Comparison of ENCODE assay signal across 9 cellular contexts in the genomic region with DNA sequence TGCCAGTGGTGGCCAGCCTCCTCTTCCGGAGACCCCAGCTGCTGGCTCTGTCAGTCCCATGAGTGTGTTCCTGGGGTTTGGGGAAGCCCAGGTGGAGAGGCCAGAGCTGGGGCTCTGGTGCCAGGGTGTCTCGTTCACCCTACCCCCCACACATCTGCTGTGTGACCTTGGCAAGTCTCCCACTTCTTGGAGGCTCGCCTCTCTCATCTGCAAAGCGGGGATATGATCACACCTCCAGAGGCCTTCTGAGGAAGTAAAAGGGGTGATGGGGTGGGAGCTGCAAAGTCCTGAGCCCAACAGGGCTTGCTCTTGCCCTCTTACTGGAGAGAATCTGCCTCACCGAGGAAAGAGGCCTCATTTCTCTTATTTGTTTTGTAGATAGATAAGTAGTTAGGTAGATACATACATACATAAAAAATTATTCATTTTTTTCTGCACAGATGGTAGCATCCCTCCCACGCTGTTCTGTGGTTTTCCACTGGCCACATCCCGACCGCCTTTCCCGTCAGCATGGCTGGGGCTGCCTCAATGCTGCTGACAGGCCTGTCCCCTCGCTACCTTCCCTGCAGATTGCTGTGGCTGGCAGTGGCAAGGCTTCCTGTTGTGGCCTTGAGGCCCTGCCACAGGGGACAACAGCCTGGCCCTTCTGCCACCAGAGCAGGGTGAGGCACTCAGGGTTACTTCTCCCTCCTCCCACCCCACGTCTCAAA. TPM values are rescaled to one million over a fixed set of nuclear protein-coding genes. Genes with fewer than 3 reads are reported as not detected.
DNase-seq lines count a peak whose midpoint lies in the region; ATAC-seq, FAIRE-seq and TF ChIP-seq lines count a peak whose summit lies in the region.
"Had no signal": no experiment of that assay in that cellular context is flagged by ENCODE, and none has a peak within 500 bp of the region (broad histone marks: within the 10 kb centered on the region; RNA-seq: fewer than 3 reads in every experiment).

No MANE protein-coding gene starts in this region.

- peak overlapping the region; percentile 46 for H3K4me3 Mint-ChIP-seq in T-helper 1 cell treated with Interleukin-12 subunit alpha and Interleukin-12 subunit beta and Interleukin-4 antibody, amounts not matched to agents 30 μg/mL and 1 μg/mL, for 36 hours
- H3K4me3 Mint-ChIP-seq in activated naive CD8-positive, alpha-beta T cell treated with anti-CD3 and anti-CD28 coated beads, Interleukin-2, amount 10 ng/mL, durations not matched to agents 7 days and 5 days = peak overlapping the region; percentile 59

- POLR2A ChIA-PET in activated naive CD8-positive, alpha-beta T cell treated with anti-CD3 and anti-CD28 coated beads, Interleukin-2, amount 10 ng/mL, durations not matched to agents 7 days and 5 days (lab: Charles Lee) = no interaction called here

- DNase-seq in GM12892 (ENCODE audit: insufficient read length) (no peak), NAMALWA (ENCODE audit: low spot score) (no peak), ureter (ENCODE audit: low spot score) (no peak)
- DNase-seq in activated naive CD8-positive, alpha-beta T cell treated with anti-CD3 and anti-CD28 coated beads, Interleukin-2, amount 10 ng/mL, durations not matched to agents 7 days and 5 days = peak; percentile 83
- DNase-seq in stimulated activated CD4-positive, alpha-beta T cell treated with anti-CD3 and anti-CD28 coated beads, Interleukin-1b, Interleukin-23, amount 100 ng/mL, for 48 hours = peak; percentile 68

- no peaks in the 10 kb centered on the region for H3K9me3 Mint-ChIP-seq in T-helper 1 cell treated with Interleukin-12 subunit alpha and Interleukin-12 subunit beta and Interleukin-4 antibody, amounts not matched to agents 30 μg/mL and 1 μg/mL, for 36 hours
- no peaks in the 10 kb centered on the region for H3K9me3 Mint-ChIP-seq in activated naive CD8-positive, alpha-beta T cell treated with anti-CD3 and anti-CD28 coated beads, Interleukin-2, amount 10 ng/mL, durations not matched to agents 7 days and 5 days

- no peak for TF ChIP-seq POLR2A in GM12892 (IDR thresholded peaks at IDR 0.05; ENCODE audit: low read depth, low read length)

- H3K36me3 Mint-ChIP-seq in T-helper 1 cell treated with Interleukin-12 subunit alpha and Interleukin-12 subunit beta and Interleukin-4 antibody, amounts not matched to agents 30 μg/mL and 1 μg/mL, for 36 hours (ENCODE audit: low read depth) = no peaks in the 10 kb centered on the region
- H3K36me3 Mint-ChIP-seq in activated naive CD8-positive, alpha-beta T cell treated with anti-CD3 and anti-CD28 coated beads, Interleukin-2, amount 10 ng/mL, durations not matched to agents 7 days and 5 days = no peaks in the 10 kb centered on the region

- FAIRE-seq in GM12892 (lab: Jason Lieb, UNC) = peak; percentile 69
- FAIRE-seq: endothelial cell of umbilical vein had no signal

- ATAC-seq in activated naive CD8-positive, alpha-beta T cell treated with anti-CD3 and anti-CD28 coated beads, Interleukin-2, amount 10 ng/mL, durations not matched to agents 7 days and 5 days (ENCODE audit: low read depth) = peak; percentile 64
- no peak for ATAC-seq in HG03354 (IDR thresholded peaks at IDR 0.05; ENCODE audit: poor library complexity, severe bottlenecking, unreplicated experiment)
- ATAC-seq in HG03095 (IDR thresholded peaks at IDR 0.05; ENCODE audit: unreplicated experiment) = no peak

- H3K4me1 Mint-ChIP-seq in T-helper 1 cell treated with Interleukin-12 subunit alpha and Interleukin-12 subunit beta and Interleukin-4 antibody, amounts not matched to agents 30 μg/mL and 1 μg/mL, for 36 hours (ENCODE audit: low read depth) = peaks cover 34% of the 10 kb centered on the region
- peaks cover 37% of the 10 kb centered on the region for H3K4me1 Mint-ChIP-seq in activated naive CD8-positive, alpha-beta T cell treated with anti-CD3 and anti-CD28 coated beads, Interleukin-2, amount 10 ng/mL, durations not matched to agents 7 days and 5 days

- peak overlapping the region; percentile 72 for H3K27ac Mint-ChIP-seq in T-helper 1 cell treated with Interleukin-12 subunit alpha and Interleukin-12 subunit beta and Interleukin-4 antibody, amounts not matched to agents 30 μg/mL and 1 μg/mL, for 36 hours
- H3K27ac Mint-ChIP-seq in activated naive CD8-positive, alpha-beta T cell treated with anti-CD3 and anti-CD28 coated beads, Interleukin-2, amount 10 ng/mL, durations not matched to agents 7 days and 5 days = peak overlapping the region; percentile 65

- H3K27me3 Mint-ChIP-seq in T-helper 1 cell treated with Interleukin-12 subunit alpha and Interleukin-12 subunit beta and Interleukin-4 antibody, amounts not matched to agents 30 μg/mL and 1 μg/mL, for 36 hours (ENCODE audit: low read depth) = peaks cover 6% of the 10 kb centered on the region
- peaks cover 41% of the 10 kb centered on the region for H3K27me3 Mint-ChIP-seq in activated naive CD8-positive, alpha-beta T cell treated with anti-CD3 and anti-CD28 coated beads, Interleukin-2, amount 10 ng/mL, durations not matched to agents 7 days and 5 days

RNA-seq across cellular contexts. Expression of gene MYO7A, which starts 23.9 kb away (rescaled TPM):
- 0.06 TPM for polyA plus RNA-seq in GM12892 (2012; ENCODE audit: missing spikeins)
- total RNA-seq in activated naive CD8-positive, alpha-beta T cell treated with anti-CD3 and anti-CD28 coated beads, Interleukin-2, amount 10 ng/mL, durations not matched to agents 7 days and 5 days = under 1 TPM; 0.22 to 0.37 TPM
- 5.8 TPM for total RNA-seq in ureter

RNA-seq across cellular contexts. Expression of gene OMP, which starts 49.3 kb away (rescaled TPM):
- not detected for polyA plus RNA-seq in GM12892 (2012; ENCODE audit: missing spikeins)
- not detected for total RNA-seq in activated naive CD8-positive, alpha-beta T cell treated with anti-CD3 and anti-CD28 coated beads, Interleukin-2, amount 10 ng/mL, durations not matched to agents 7 days and 5 days
- 9.6 TPM for total RNA-seq in ureter
- polyA plus RNA-seq: endothelial cell of umbilical vein had no signal

Comparison
In these comparisons a context has a peak if more than half of its experiments do, and no peak if none do; other contexts are left out.
1. DNase-seq: peak in activated naive CD8-positive, alpha-beta T cell treated with anti-CD3 and anti-CD28 coated beads, Interleukin-2, amount 10 ng/mL, durations not matched to agents 7 days and 5 days (single experiment) and stimulated activated CD4-positive, alpha-beta T cell treated with anti-CD3 and anti-CD28 coated beads, Interleukin-1b, Interleukin-23, amount 100 ng/mL, for 48 hours (single experiment); none in GM12892 (single experiment), NAMALWA (single experiment) and ureter (single experiment).